Comparison of ENCODE assay signal across 28 cellular contexts in genomic region chr17:78905111-78905510, GRCh38. TPM values are rescaled to one million over a fixed set of nuclear protein-coding genes. Genes with fewer than 3 reads are reported as not detected.
"Had no signal": no experiment of that assay in that cellular context is flagged by ENCODE, and none has a peak within 500 bp of the region (broad histone marks: within the 10 kb centered on the region; RNA-seq: fewer than 3 reads in every experiment).

No MANE protein-coding gene starts in this region.

- DNase-seq: activated CD8-positive, alpha-beta memory T cell treated with anti-CD3 and anti-CD28 coated beads, Interleukin-2, amount 10 ng/mL, durations not matched to agents 7 days and 5 days; activated CD8-positive, alpha-beta T cell treated with anti-CD3 and anti-CD28 coated beads, Interleukin-2, amount 10 ng/mL, durations not matched to agents 7 days and 5 days; activated effector memory CD4-positive, alpha-beta T cell treated with Interleukin-2 at 50 U/mL for 16 hours; activated naive CD4-positive, alpha-beta T cell treated with Interleukin-2 at 50 U/mL for 16 hours; activated T-cell treated with anti-CD3 and anti-CD28 coated beads for 4 hours; aorta; body of pancreas; dorsolateral prefrontal cortex; effector memory CD4-positive, alpha-beta T cell; erythroblast; foreskin keratinocyte; heart right ventricle; kidney glomerular epithelial cell; left ventricle myocardium inferior; mucosa of descending colon; ovary; stimulated activated CD4-positive, alpha-beta T cell treated with anti-CD3 and anti-CD28 coated beads, Interleukin-4, amount 100 ng/mL, for 24 hours had no signal

- H3K36me3 Mint-ChIP-seq: activated CD8-positive, alpha-beta memory T cell treated with anti-CD3 and anti-CD28 coated beads, Interleukin-2, amount 10 ng/mL, durations not matched to agents 7 days and 5 days; activated naive CD8-positive, alpha-beta T cell; natural killer cell treated with Interleukin-12 subunit alpha and Interleukin-12 subunit beta and Interleukin-15 and Interleukin-18, amount 100 ng/mL, for 72 hours had no signal

- ATAC-seq: activated CD8-positive, alpha-beta memory T cell treated with anti-CD3 and anti-CD28 coated beads, Interleukin-2, amount 10 ng/mL, durations not matched to agents 7 days and 5 days; activated CD8-positive, alpha-beta T cell treated with anti-CD3 and anti-CD28 coated beads, Interleukin-2, amount 10 ng/mL, durations not matched to agents 7 days and 5 days; body of pancreas; foreskin keratinocyte; heart right ventricle; mucosa of descending colon; natural killer cell treated with Interleukin-12 subunit alpha and Interleukin-12 subunit beta and Interleukin-15 and Interleukin-18, amount 100 ng/mL, for 72 hours; sciatic nerve; stimulated activated effector memory CD8-positive, alpha-beta T cell treated with anti-CD3 and anti-CD28 coated beads, Interleukin-12 subunit alpha, Interleukin-12 subunit beta, amount 100 ng/mL, for 72 hours had no signal

- H3K27ac ChIP-seq: body of pancreas, cardiac muscle cell, coronary artery, foreskin keratinocyte, heart right ventricle, left ventricle myocardium inferior, ovary, skin epidermis had no signal

- H3K36me3 ChIP-seq: cardiac muscle cell, ovary had no signal

- H3K27me3 ChIP-seq: body of pancreas, cardiac muscle cell, dorsolateral prefrontal cortex, foreskin keratinocyte, heart right ventricle, ovary had no signal

- H3K4me3 ChIP-seq: body of pancreas, cardiac muscle cell, coronary artery, dorsolateral prefrontal cortex, heart right ventricle, left ventricle myocardium inferior, lung, mucosa of descending colon, ovary, skin epidermis had no signal

- H3K27me3 Mint-ChIP-seq: activated naive CD8-positive, alpha-beta T cell; natural killer cell treated with Interleukin-12 subunit alpha and Interleukin-12 subunit beta and Interleukin-15 and Interleukin-18, amount 100 ng/mL, for 72 hours; progenitor cell of endocrine pancreas; stimulated activated naive CD8-positive, alpha-beta T cell treated with anti-CD3 and anti-CD28 coated beads, Interleukin-15, Interleukin-2, amounts not matched to agents 100 ng/mL and 50 ng/mL, for 24 hours; type B pancreatic cell had no signal

- H3K27ac Mint-ChIP-seq: activated CD8-positive, alpha-beta memory T cell treated with anti-CD3 and anti-CD28 coated beads, Interleukin-2, amount 10 ng/mL, durations not matched to agents 7 days and 5 days; activated CD8-positive, alpha-beta T cell treated with anti-CD3 and anti-CD28 coated beads, Interleukin-2, amount 10 ng/mL, durations not matched to agents 7 days and 5 days; activated naive CD8-positive, alpha-beta T cell; natural killer cell treated with Interleukin-12 subunit alpha and Interleukin-12 subunit beta and Interleukin-15 and Interleukin-18, amount 100 ng/mL, for 72 hours; progenitor cell of endocrine pancreas; stimulated activated effector memory CD8-positive, alpha-beta T cell treated with anti-CD3 and anti-CD28 coated beads, Interleukin-12 subunit alpha, Interleukin-12 subunit beta, amount 100 ng/mL, for 72 hours; stimulated activated naive CD8-positive, alpha-beta T cell treated with anti-CD3 and anti-CD28 coated beads, Interleukin-15, Interleukin-2, amounts not matched to agents 100 ng/mL and 50 ng/mL, for 24 hours; type B pancreatic cell had no signal

- H3K4me3 Mint-ChIP-seq: activated CD8-positive, alpha-beta memory T cell treated with anti-CD3 and anti-CD28 coated beads, Interleukin-2, amount 10 ng/mL, durations not matched to agents 7 days and 5 days; activated CD8-positive, alpha-beta T cell treated with anti-CD3 and anti-CD28 coated beads, Interleukin-2, amount 10 ng/mL, durations not matched to agents 7 days and 5 days; activated naive CD8-positive, alpha-beta T cell; natural killer cell treated with Interleukin-12 subunit alpha and Interleukin-12 subunit beta and Interleukin-15 and Interleukin-18, amount 100 ng/mL, for 72 hours; stimulated activated effector memory CD8-positive, alpha-beta T cell treated with anti-CD3 and anti-CD28 coated beads, Interleukin-12 subunit alpha, Interleukin-12 subunit beta, amount 100 ng/mL, for 72 hours; stimulated activated naive CD8-positive, alpha-beta T cell treated with anti-CD3 and anti-CD28 coated beads, Interleukin-15, Interleukin-2, amounts not matched to agents 100 ng/mL and 50 ng/mL, for 24 hours; type B pancreatic cell had no signal

- H3K9me3 ChIP-seq: body of pancreas, heart right ventricle, left ventricle myocardium inferior, mucosa of descending colon, ovary had no signal

- H3K9me3 Mint-ChIP-seq: natural killer cell treated with Interleukin-12 subunit alpha and Interleukin-12 subunit beta and Interleukin-15 and Interleukin-18, amount 100 ng/mL, for 72 hours; stimulated activated effector memory CD8-positive, alpha-beta T cell treated with anti-CD3 and anti-CD28 coated beads, Interleukin-12 subunit alpha, Interleukin-12 subunit beta, amount 100 ng/mL, for 72 hours; stimulated activated naive CD8-positive, alpha-beta T cell treated with anti-CD3 and anti-CD28 coated beads, Interleukin-15, Interleukin-2, amounts not matched to agents 100 ng/mL and 50 ng/mL, for 24 hours; type B pancreatic cell had no signal

- H3K4me1 ChIP-seq: foreskin keratinocyte had no signal

RNA-seq across cellular contexts. Expression of gene CEP295NL, which starts 2.1 kb away (rescaled TPM):
- total RNA-seq: natural killer cell treated with Interleukin-12 subunit alpha and Interleukin-12 subunit beta and Interleukin-15 and Interleukin-18, amount 100 ng/mL, for 72 hours had no signal
- polyA plus RNA-seq: cardiac muscle cell, foreskin keratinocyte had no signal
